In the genomic region with DNA sequence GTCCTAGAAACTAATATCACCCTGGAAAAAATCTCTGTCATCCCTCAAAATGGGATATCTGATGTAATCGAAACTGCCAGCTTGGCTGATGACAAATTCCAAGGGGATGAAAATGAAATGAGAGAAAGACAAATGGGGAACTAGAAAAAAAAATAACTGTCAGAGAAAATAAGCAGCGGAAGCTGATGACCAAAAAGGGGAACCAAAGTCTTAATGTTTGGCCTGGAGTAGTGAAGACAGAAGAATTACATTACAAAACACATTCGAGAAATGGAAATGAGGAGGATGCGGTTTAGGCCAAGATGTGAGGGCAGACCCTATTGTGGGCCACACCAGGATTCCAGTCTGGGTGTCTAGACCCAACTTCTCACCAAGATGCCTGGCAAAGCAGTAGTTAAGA, we compare ENCODE assay signal across 17 cellular contexts. TPM values are rescaled to one million over a fixed set of nuclear protein-coding genes. Genes with fewer than 3 reads are reported as not detected.
DNase-seq lines count a peak whose midpoint lies in the region; ATAC-seq and TF ChIP-seq lines count a peak whose summit lies in the region.
"Had no signal": no experiment of that assay in that cellular context is flagged by ENCODE, and none has a peak within 500 bp of the region (broad histone marks: within the 10 kb centered on the region; RNA-seq: fewer than 3 reads in every experiment).

No MANE protein-coding gene starts in this region.

- peak; percentile 38 for DNase-seq in GM20000 (ENCODE audit: low spot score)
- DNase-seq in RPMI7951 (ENCODE audit: low read depth): peak; percentile 51
- no peak for DNase-seq in heart right ventricle
- DNase-seq in putamen (ENCODE audit: low spot score): no peak
- DNase-seq: anterior cingulate cortex; CD4-positive, CD25-positive, alpha-beta regulatory T cell; NCI-H2081 treated with DMSO at 0.1 percent for 48 hours; Peyer's patch; WERI-Rb-1 had no signal

- H3K4me1 ChIP-seq in heart right ventricle: peaks cover 6 to 100% (median 63%) of the 10 kb centered on the region in 9 donors
- H3K4me1 ChIP-seq: HAP-1 had no signal

- 63 to 69% methylated on average over 4 of the region's 4 CpGs for WGBS in heart right ventricle, 2 donors

- no peaks in the 10 kb centered on the region for H3K27me3 ChIP-seq in heart right ventricle
- H3K27me3 ChIP-seq: hepatocyte, Peyer's patch had no signal

- intact Hi-C loops in heart right ventricle (cut with DNase I): loop anchor here in 1 of 10 donors (5.0 kb wide), 1 partner anchor 40 kb away; no protein-coding TSS in a partner anchor

- H3K9me3 ChIP-seq in heart right ventricle: no peaks in the 10 kb centered on the region
- H3K9me3 ChIP-seq: HAP-1, Peyer's patch had no signal

- TF ChIP-seq CTCF in GM20000 (IDR thresholded peaks at IDR 0.05; ENCODE audit: extremely low read depth, missing control alignments) (no peak), heart right ventricle (IDR thresholded peaks at IDR 0.05) (no peak)

- peak in 6 of 8 donors; percentile 14 to 57 (median 34) for ATAC-seq in heart right ventricle
- ATAC-seq in HG02885 (IDR thresholded peaks at IDR 0.05; ENCODE audit: poor library complexity, unreplicated experiment): no peak
- no peak for ATAC-seq in HG02884 (IDR thresholded peaks at IDR 0.05; ENCODE audit: unreplicated experiment)
- no peak for ATAC-seq in GM21360 (IDR thresholded peaks at IDR 0.05; ENCODE audit: unreplicated experiment)
- ATAC-seq: K562 had no signal

- H3K27ac ChIP-seq in heart right ventricle (peak overlapping the region in 8 of 10 donors; percentile 27 to 93 (median 50)), skin epidermis (peak overlapping the region in 17 of 21 experiments; percentile 0 to 75 (median 54))
- H3K27ac ChIP-seq: hepatocyte, WERI-Rb-1 had no signal

- H3K4me3 ChIP-seq in heart right ventricle (no peak overlapping the region), skin epidermis (no peak overlapping the region)
- H3K4me3 ChIP-seq: HAP-1, hepatocyte, K562, Peyer's patch, smooth muscle cell had no signal

- no peaks in the 10 kb centered on the region for H3K36me3 ChIP-seq in heart right ventricle
- H3K36me3 ChIP-seq: HAP-1, Peyer's patch, WERI-Rb-1 had no signal

RNA-seq across cellular contexts. Expression of a gene that starts 12.5 kb away (rescaled TPM):
- total RNA-seq in RPMI7951 (2014; rRNA removed; shearing (Covaris generic)): 300 and 392 TPM in 2 replicates
- 100 to 1,000 TPM in 3 of 10 donors, 10 to 100 TPM in 6, 1 to 10 TPM in 1; 2.9 to 264 (median 38.5) TPM for total RNA-seq in heart right ventricle
- polyA plus RNA-seq in heart right ventricle: 10 to 100 TPM; 51.3 to 80.3 TPM
- total RNA-seq: CD4-positive, CD25-positive, alpha-beta regulatory T cell had no signal
- polyA plus RNA-seq: CD4-positive, CD25-positive, alpha-beta regulatory T cell had no signal

RNA-seq across cellular contexts. Expression of a gene that starts 27.5 kb away (rescaled TPM):
- 0.68 TPM in 1 of 2 replicates, not detected in the other for total RNA-seq in RPMI7951 (2014; rRNA removed; shearing (Covaris generic))
- total RNA-seq in heart right ventricle: under 1 TPM in 1 of 10 donors, not detected in 9; 0.65 TPM
- under 1 TPM in 1 of 2 donors, not detected in 1; 0.29 TPM for polyA plus RNA-seq in heart right ventricle
- total RNA-seq: CD4-positive, CD25-positive, alpha-beta regulatory T cell; hepatocyte; K562; Peyer's patch had no signal
- polyA plus RNA-seq: CD4-positive, CD25-positive, alpha-beta regulatory T cell; K562 had no signal

RNA-seq across cellular contexts. Expression of a gene that starts 43.0 kb away (rescaled TPM):
- not detected in 2 replicates for total RNA-seq in RPMI7951 (2014; rRNA removed; shearing (Covaris generic))
- 10 to 100 TPM in 2 of 10 donors, 1 to 10 TPM in 6, under 1 TPM in 2; 0.46 to 31.2 (median 1.3) TPM for total RNA-seq in heart right ventricle
- polyA plus RNA-seq in heart right ventricle: 1 to 10 TPM; 1.5 to 6.2 TPM
- total RNA-seq: CD4-positive, CD25-positive, alpha-beta regulatory T cell; hepatocyte; K562; smooth muscle cell had no signal
- polyA plus RNA-seq: CD4-positive, CD25-positive, alpha-beta regulatory T cell; K562; smooth muscle cell had no signal

Comparison
In these comparisons a context has a peak if more than half of its experiments do, and no peak if none do; other contexts are left out.
1. DNase-seq: peak in GM20000 (single experiment) and RPMI7951 (single experiment); none in heart right ventricle (0 of 2) and putamen (single experiment).
2. ATAC-seq: peak in heart right ventricle (6 of 8); none in HG02885 (single experiment), HG02884 (single experiment) and GM21360 (single experiment).